In the genomic region with DNA sequence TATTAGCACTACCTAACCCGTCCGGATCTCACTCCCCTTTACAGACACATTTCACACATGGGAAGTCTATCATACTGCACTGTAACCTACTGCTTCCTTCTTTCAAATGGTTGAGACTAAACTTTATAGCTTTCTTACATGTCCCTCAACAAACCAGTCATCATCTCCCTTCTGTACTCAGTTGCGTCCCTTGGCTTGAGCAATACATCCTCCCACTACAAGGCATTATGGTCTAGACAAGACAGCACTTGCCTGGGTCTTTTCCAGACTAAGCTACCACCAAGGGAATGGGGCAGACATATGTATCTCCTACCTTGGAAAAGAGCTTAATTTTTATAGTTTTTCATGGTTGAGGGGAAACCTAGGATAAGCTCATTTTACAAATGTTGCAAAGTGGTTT, we compare ENCODE assay signal across 18 cellular contexts.
"Had no signal": no experiment of that assay in that cellular context is flagged by ENCODE, and none has a peak within 500 bp of the region (broad histone marks: within the 10 kb centered on the region; RNA-seq: fewer than 3 reads in every experiment).

No MANE protein-coding gene starts in this region.

- H3K4me3 ChIP-seq: ascending aorta had no signal

- FAIRE-seq: RCC 7860 had no signal

- DNase-seq: activated CD4-positive, alpha-beta T cell treated with anti-CD3 and anti-CD28 coated beads, Interleukin-2, amount 10 ng/mL, durations not matched to agents 24 days and 14 days; activated CD4-positive, alpha-beta T cell treated with anti-CD3 and anti-CD28 coated beads, Interleukin-2, amount 50 U/mL, for 48 hours; activated CD4-positive, CD25-positive, alpha-beta regulatory T cell treated with anti-CD3 and anti-CD28 coated beads, Interleukin-2, amount 50 U/mL, for 72 hours; activated CD8-positive, alpha-beta memory T cell treated with anti-CD3 and anti-CD28 coated beads, Interleukin-2, amount 10 ng/mL, durations not matched to agents 7 days and 5 days; activated effector memory CD4-positive, alpha-beta T cell treated with Interleukin-2 at 50 U/mL for 16 hours; activated naive CD4-positive, alpha-beta T cell; activated T-cell treated with anti-CD3 and anti-CD28 coated beads, Interleukin-2, amount 50 U/mL, for 24 hours; cerebellar nuclear complex; KG1; NCI-H1092; NCI-H1930; NCI-H446 treated with DMSO at 0.1 percent for 48 hours; NCI-H524 treated with DMSO at 0.1 percent for 48 hours; NCI-H82; PC-3; SHP77 treated with DMSO at 0.1 percent for 48 hours had no signal

- H3K27me3 ChIP-seq: ascending aorta had no signal
